In genomic region chrX:129346574-129346973, GRCh38 we compare ENCODE assay signal across 23 cellular contexts.
"Had no signal": no experiment of that assay in that cellular context is flagged by ENCODE, and none has a peak within 500 bp of the region (broad histone marks: within the 10 kb centered on the region; RNA-seq: fewer than 3 reads in every experiment).

No MANE protein-coding gene starts in this region.

- H3K27ac ChIP-seq: coronary artery, dorsolateral prefrontal cortex, epithelial cell of prostate, esophagus muscularis mucosa, esophagus squamous epithelium, foreskin keratinocyte, gastrocnemius medialis, gastroesophageal sphincter, heart left ventricle, heart right ventricle had no signal

- H3K27me3 Mint-ChIP-seq: dendritic cell treated with granulocyte-macrophage colony-stimulating factor and Interleukin-4, amounts not matched to agents 40 ng/mL and 50 ng/mL, for 4 days; effector memory CD8-positive, alpha-beta T cell had no signal

- H3K4me3 ChIP-seq: coronary artery, dorsolateral prefrontal cortex, esophagus muscularis mucosa, esophagus squamous epithelium, gastrocnemius medialis, gastroesophageal sphincter, heart left ventricle, heart right ventricle had no signal

- H3K4me1 ChIP-seq: esophagus muscularis mucosa, esophagus squamous epithelium, foreskin keratinocyte, gastrocnemius medialis, gastroesophageal sphincter, heart left ventricle, heart right ventricle had no signal

- H3K9me3 ChIP-seq: gastrocnemius medialis had no signal

- DNase-seq: cortex of kidney; dermis blood vessel endothelial cell; dorsolateral prefrontal cortex; effector CD4-positive, alpha-beta T cell; effector CD8-positive, alpha-beta T cell; effector memory CD4-positive, alpha-beta T cell; effector memory CD8-positive, alpha-beta T cell; erythroblast; esophagus squamous epithelium; foreskin fibroblast; foreskin keratinocyte; foreskin melanocyte; gastrocnemius medialis; glutamatergic neuron; head of caudate nucleus; heart left ventricle; heart right ventricle had no signal

- H3K9me3 Mint-ChIP-seq: effector memory CD8-positive, alpha-beta T cell had no signal

- H3K4me3 Mint-ChIP-seq: dendritic cell treated with granulocyte-macrophage colony-stimulating factor and Interleukin-4, amounts not matched to agents 40 ng/mL and 50 ng/mL, for 4 days; effector memory CD8-positive, alpha-beta T cell; endodermal cell had no signal

- H3K36me3 ChIP-seq: esophagus muscularis mucosa, esophagus squamous epithelium, gastrocnemius medialis, heart left ventricle, heart right ventricle had no signal

- H3K27me3 ChIP-seq: esophagus muscularis mucosa, esophagus squamous epithelium, foreskin keratinocyte, gastrocnemius medialis, gastroesophageal sphincter, heart left ventricle, heart right ventricle had no signal

- H3K27ac Mint-ChIP-seq: dendritic cell treated with granulocyte-macrophage colony-stimulating factor and Interleukin-4, amounts not matched to agents 40 ng/mL and 50 ng/mL, for 4 days; effector memory CD8-positive, alpha-beta T cell; endodermal cell had no signal
